Comparison of ENCODE assay signal across 8 cellular contexts in the genomic region with DNA sequence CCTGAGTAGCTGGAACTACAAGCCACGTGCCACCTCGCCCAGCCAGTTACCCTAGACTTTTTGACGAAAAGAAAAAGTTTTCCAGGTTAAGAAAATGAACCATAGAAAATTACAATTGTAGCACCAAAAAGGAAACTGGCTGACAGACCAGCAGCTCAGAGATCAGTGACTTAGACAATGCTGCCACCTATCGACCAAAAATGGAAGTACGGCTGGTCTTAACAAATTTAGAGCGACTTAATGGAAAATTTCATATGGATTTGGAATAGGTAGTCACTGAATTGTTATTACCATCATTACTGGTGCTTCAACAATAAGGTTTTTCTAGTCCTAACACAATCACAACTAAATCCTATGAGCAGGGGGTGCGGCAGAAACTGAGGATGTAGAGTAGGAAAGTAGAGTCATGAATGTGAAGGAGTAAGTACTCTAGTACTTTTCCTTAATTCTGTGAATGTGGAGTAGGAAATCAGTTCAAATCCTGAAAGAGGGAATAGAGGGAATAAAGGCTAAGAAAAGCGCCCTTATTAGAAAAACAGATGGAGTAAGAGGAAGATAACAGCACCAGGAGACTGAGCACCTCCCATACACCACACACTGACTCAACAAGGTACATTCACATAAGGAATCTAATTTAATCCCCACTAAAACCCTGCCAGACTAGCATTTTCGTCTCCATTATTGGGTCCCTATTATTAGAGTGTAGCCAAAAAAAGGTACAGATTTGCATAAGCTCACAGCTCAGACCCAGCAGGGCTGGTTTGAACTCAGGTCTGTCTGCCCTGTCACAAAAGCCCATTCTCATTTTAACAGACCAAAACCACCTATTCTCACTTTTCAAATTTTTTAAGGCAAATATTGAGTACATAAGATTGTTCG. TPM values are rescaled to one million over a fixed set of nuclear protein-coding genes. Genes with fewer than 3 reads are reported as not detected.
DNase-seq lines count a peak whose midpoint lies in the region; ATAC-seq and TF ChIP-seq lines count a peak whose summit lies in the region.

No MANE protein-coding gene starts in this region.

- H3K27ac Mint-ChIP-seq in activated CD4-positive, alpha-beta T cell treated with anti-CD3 and anti-CD28 coated beads, Interleukin-2, amount 10 ng/mL, durations not matched to agents 7 days and 5 days, result no peak overlapping the region

- CTCF ChIA-PET in activated CD4-positive, alpha-beta T cell treated with anti-CD3 and anti-CD28 coated beads, Interleukin-2, amount 10 ng/mL, durations not matched to agents 7 days and 5 days (lab: Charles Lee), result interaction anchor here (0.6 to 2.4 kb wide), 11 partner anchors 15 to 225 kb away, joined by 3 to 20 read pairs (median 4); no protein-coding TSS in a partner anchor

- peak; percentile 46 for DNase-seq in DMS79 treated with DMSO at 0.1 percent for 48 hours (lab: John Stamatoyannopoulos, UW)
- peak; percentile 76 for DNase-seq in NCI-H460 (ENCODE audit: extremely low read depth, low read depth)
- peak; percentile 80 for DNase-seq in activated CD4-positive, alpha-beta T cell treated with anti-CD3 and anti-CD28 coated beads, Interleukin-2, amount 10 ng/mL, durations not matched to agents 7 days and 5 days
- no peak for DNase-seq in coronary artery (ENCODE audit: low spot score)
- no peak for DNase-seq in lower lobe of right lung
- peak; percentile 41 for DNase-seq in stimulated activated CD8-positive, alpha-beta memory T cell treated with anti-CD3 and anti-CD28 coated beads, Interleukin-12 subunit alpha, Interleukin-12 subunit beta, amount 100 ng/mL, for 4 hours (ENCODE audit: low read depth)

- POLR2A ChIA-PET in activated CD4-positive, alpha-beta T cell treated with anti-CD3 and anti-CD28 coated beads, Interleukin-2, amount 10 ng/mL, durations not matched to agents 7 days and 5 days (lab: Charles Lee), result no interaction called here

- no peaks in the 10 kb centered on the region for H3K9me3 Mint-ChIP-seq in activated CD4-positive, alpha-beta T cell treated with anti-CD3 and anti-CD28 coated beads, Interleukin-2, amount 10 ng/mL, durations not matched to agents 7 days and 5 days

- TF ChIP-seq CTCF in coronary artery (IDR thresholded peaks at IDR 0.05), result peak; percentile 92
- peak; percentile 95 for TF ChIP-seq CTCF in lower lobe of right lung (IDR thresholded peaks at IDR 0.05)

- H3K4me3 Mint-ChIP-seq in activated CD4-positive, alpha-beta T cell treated with anti-CD3 and anti-CD28 coated beads, Interleukin-2, amount 10 ng/mL, durations not matched to agents 7 days and 5 days, result no peak overlapping the region

- ATAC-seq in HG02870 (IDR thresholded peaks at IDR 0.05; ENCODE audit: unreplicated experiment) (peak; percentile 17), lower lobe of right lung (peak; percentile 69 to 73), GM21515 (IDR thresholded peaks at IDR 0.05; ENCODE audit: unreplicated experiment) (no peak)

- H3K4me1 Mint-ChIP-seq in activated CD4-positive, alpha-beta T cell treated with anti-CD3 and anti-CD28 coated beads, Interleukin-2, amount 10 ng/mL, durations not matched to agents 7 days and 5 days, result peaks cover 22% of the 10 kb centered on the region

- H3K4me1 ChIP-seq in lower lobe of right lung, result peaks cover 6% of the 10 kb centered on the region

- H3K27ac ChIP-seq in coronary artery, result no peak overlapping the region
- no peak overlapping the region for H3K27ac ChIP-seq in lower lobe of right lung

- peaks cover 70% of the 10 kb centered on the region for H3K27me3 Mint-ChIP-seq in activated CD4-positive, alpha-beta T cell treated with anti-CD3 and anti-CD28 coated beads, Interleukin-2, amount 10 ng/mL, durations not matched to agents 7 days and 5 days

- no peaks in the 10 kb centered on the region for H3K36me3 ChIP-seq in lower lobe of right lung

- no peaks in the 10 kb centered on the region for H3K36me3 Mint-ChIP-seq in activated CD4-positive, alpha-beta T cell treated with anti-CD3 and anti-CD28 coated beads, Interleukin-2, amount 10 ng/mL, durations not matched to agents 7 days and 5 days (ENCODE audit: low read depth)

- H3K4me3 ChIP-seq in coronary artery (no peak overlapping the region), lower lobe of right lung (no peak overlapping the region)

- no peaks in the 10 kb centered on the region for H3K9me3 ChIP-seq in lower lobe of right lung

- peaks cover 11% of the 10 kb centered on the region for H3K27me3 ChIP-seq in lower lobe of right lung (ENCODE audit: low read depth)

- intact Hi-C loops in lower lobe of right lung (cut with DNase I), result loop anchor here (5.0 kb wide), 1 partner anchor 196 kb away; no protein-coding TSS in a partner anchor

RNA-seq across cellular contexts. Expression of a gene that starts 37.9 kb away (rescaled TPM):
- total RNA-seq in NCI-H460 (2014; rRNA removed; shearing (Covaris generic)), result 156 and 158 TPM in 2 replicates
- polyA plus RNA-seq in NCI-H460 (2014; cell fraction: nucleus; rRNA removed), result 177 and 204 TPM in 2 replicates
- 10 to 100 TPM; 61.6 to 65.4 TPM for total RNA-seq in activated CD4-positive, alpha-beta T cell treated with anti-CD3 and anti-CD28 coated beads, Interleukin-2, amount 10 ng/mL, durations not matched to agents 7 days and 5 days
- 216 TPM for total RNA-seq in lower lobe of right lung

RNA-seq across cellular contexts. Expression of a gene that starts 49.4 kb away (rescaled TPM):
- total RNA-seq in NCI-H460 (2014; rRNA removed; shearing (Covaris generic)), result not detected in 2 replicates
- polyA plus RNA-seq in NCI-H460 (2014; cell fraction: nucleus; rRNA removed), result not detected in 2 replicates
- total RNA-seq in activated CD4-positive, alpha-beta T cell treated with anti-CD3 and anti-CD28 coated beads, Interleukin-2, amount 10 ng/mL, durations not matched to agents 7 days and 5 days, result not detected
- total RNA-seq in lower lobe of right lung, result 0.44 TPM

Comparison
In these comparisons a context has a peak if more than half of its experiments do, and no peak if none do; other contexts are left out.
1. DNase-seq: peak in DMS79 treated with DMSO at 0.1 percent for 48 hours (single experiment), NCI-H460 (single experiment), activated CD4-positive, alpha-beta T cell treated with anti-CD3 and anti-CD28 coated beads, Interleukin-2, amount 10 ng/mL, durations not matched to agents 7 days and 5 days (single experiment) and stimulated activated CD8-positive, alpha-beta memory T cell treated with anti-CD3 and anti-CD28 coated beads, Interleukin-12 subunit alpha, Interleukin-12 subunit beta, amount 100 ng/mL, for 4 hours (single experiment); none in coronary artery (single experiment) and lower lobe of right lung (single experiment).